ENCODE assay signal across 8 cellular contexts in the genomic region with DNA sequence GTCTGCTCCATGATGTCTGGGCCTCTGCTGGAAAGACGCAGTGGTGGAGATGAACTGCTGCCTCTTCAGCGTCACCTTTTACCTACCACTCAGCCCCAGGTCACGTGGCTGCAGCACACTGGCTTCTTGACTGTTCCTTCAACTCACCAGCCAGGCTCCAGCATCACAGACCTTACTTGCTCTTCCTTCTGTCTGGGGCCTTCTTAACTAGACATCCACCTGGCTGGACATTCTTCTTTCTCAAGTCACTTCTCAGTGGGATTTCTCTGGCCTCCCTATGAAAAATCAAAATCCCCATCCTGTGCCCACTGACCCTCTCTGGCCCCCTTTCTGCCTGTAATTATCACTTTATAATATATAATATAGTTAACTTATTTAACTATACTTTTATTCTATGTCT.
"Had no signal": no experiment of that assay in that cellular context is flagged by ENCODE, and none has a peak within 500 bp of the region (broad histone marks: within the 10 kb centered on the region; RNA-seq: fewer than 3 reads in every experiment).

No MANE protein-coding gene starts in this region.

- FAIRE-seq: G401.6, GM12878, GM12891, GM12892, GM18507, GM19239 had no signal

- H3K4me3 ChIP-seq: GM12878 had no signal

- ATAC-seq: GM12878 had no signal

- DNase-seq: GDM1, GF-D8 had no signal
